ENCODE assay signal across 9 cellular contexts in the genomic region with DNA sequence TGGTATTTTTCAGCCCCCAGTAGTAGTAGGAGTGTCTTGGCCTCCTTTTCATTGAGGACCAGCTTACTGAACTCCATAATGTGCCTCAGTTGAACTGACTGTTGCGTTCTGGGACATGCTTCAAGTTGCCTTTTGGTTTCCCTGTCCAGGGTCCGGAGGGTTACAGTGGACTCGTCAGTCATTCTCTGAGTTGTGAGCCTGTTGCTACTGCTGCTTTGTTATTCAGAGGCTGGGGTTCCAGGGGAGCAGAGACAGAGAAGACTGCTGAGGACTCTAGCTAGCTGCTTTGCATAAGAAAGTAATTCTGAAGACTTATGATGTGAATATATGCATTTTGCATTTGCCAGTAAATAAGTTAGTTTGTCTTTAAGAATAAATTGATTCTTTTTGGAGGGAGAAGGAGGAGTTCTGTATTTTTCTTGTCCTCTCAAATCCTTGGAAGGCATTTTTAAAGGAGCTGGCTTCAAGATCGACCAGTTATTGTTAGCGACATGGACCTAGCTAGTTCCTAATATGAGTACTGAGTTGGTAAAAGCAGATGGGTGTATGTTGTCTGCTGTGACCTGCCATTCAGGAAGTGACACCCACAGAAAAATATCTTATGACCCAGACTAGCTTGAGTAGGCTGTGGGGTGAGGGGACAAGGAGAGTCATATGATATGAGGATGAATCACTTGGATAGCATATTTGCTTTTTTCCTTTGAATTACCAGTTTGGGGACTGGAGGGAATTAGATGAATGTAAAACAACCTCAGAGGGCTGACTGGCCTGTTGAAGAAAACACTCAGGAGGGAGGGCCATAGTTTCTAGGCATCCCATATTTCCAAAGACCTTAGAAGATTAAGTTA. TPM values are rescaled to one million over a fixed set of nuclear protein-coding genes. Genes with fewer than 3 reads are reported as not detected.
DNase-seq lines count a peak whose midpoint lies in the region; ATAC-seq and TF ChIP-seq lines count a peak whose summit lies in the region.
"Had no signal": no experiment of that assay in that cellular context is flagged by ENCODE, and none has a peak within 500 bp of the region (broad histone marks: within the 10 kb centered on the region; RNA-seq: fewer than 3 reads in every experiment).

No MANE protein-coding gene starts in this region.

- no peaks in the 10 kb centered on the region for H3K9me3 ChIP-seq in Peyer's patch
- H3K9me3 ChIP-seq: BLaER1 had no signal

- H3K9me3 Mint-ChIP-seq in stimulated activated memory B cell treated with anti-CD40 and anti-IgM and Interleukin-4, amounts not matched to agents 10 μg/mL and 1 μg/mL and 100 μg/mL, for 72 hours, result no peaks in the 10 kb centered on the region

- TF ChIP-seq POLR2A in Peyer's patch (IDR thresholded peaks at IDR 0.05), result no peak

- no peaks in the 10 kb centered on the region for H3K27me3 ChIP-seq in Peyer's patch
- no peaks in the 10 kb centered on the region for H3K27me3 ChIP-seq in brain microvascular endothelial cell (replicated peaks)
- H3K27me3 ChIP-seq: BLaER1 had no signal

- H3K27ac ChIP-seq in Peyer's patch, result peak overlapping the region; percentile 7 to 58 (median 43)
- peak overlapping the region; percentile 87 for H3K27ac ChIP-seq in brain microvascular endothelial cell
- H3K27ac ChIP-seq: BLaER1 had no signal

- ATAC-seq in HG02884 (IDR thresholded peaks at IDR 0.05; ENCODE audit: unreplicated experiment), result peak; percentile 97
- peak; percentile 99 for ATAC-seq in stimulated activated memory B cell treated with anti-CD40 and anti-IgM and Interleukin-4, amounts not matched to agents 10 μg/mL and 1 μg/mL and 100 μg/mL, for 72 hours

- in situ Hi-C loops in brain microvascular endothelial cell (cut with HindIII; ENCODE audit: low pct_ligation_motif_present, low sequenced_read_pairs), result no loop called here

- peaks cover 0 to 44% (median 0%) of the 10 kb centered on the region in 3 donors for H3K36me3 ChIP-seq in Peyer's patch
- H3K36me3 ChIP-seq in brain microvascular endothelial cell (replicated peaks), result peaks cover 46% of the 10 kb centered on the region

- no peak for TF ChIP-seq CTCF in Peyer's patch (IDR thresholded peaks at IDR 0.05)
- TF ChIP-seq CTCF in brain microvascular endothelial cell (IDR thresholded peaks at IDR 0.05; ENCODE audit: low read depth, low read length, missing control alignments), result no peak

- H3K4me3 Mint-ChIP-seq in stimulated activated memory B cell treated with anti-CD40 and anti-IgM and Interleukin-4, amounts not matched to agents 10 μg/mL and 1 μg/mL and 100 μg/mL, for 72 hours, result peak overlapping the region; percentile 61

- DNase-seq in SIG-M5 treated with dmso at 0.1 percent for 504 hours (lab: John Stamatoyannopoulos, UW; ENCODE audit: unreplicated experiment), result peak; percentile 32
- no peak for DNase-seq in SIG-M5 (lab: John Stamatoyannopoulos, UW)
- peak in 2 of 3 donors; percentile 28 to 57 for DNase-seq in Peyer's patch
- DNase-seq in brain microvascular endothelial cell, result peak; percentile 94
- peak; percentile 95 for DNase-seq in iris pigment epithelial cell (ENCODE audit: low read depth)
- DNase-seq in NCI-H510A treated with DMSO at 0.1 percent for 48 hours (lab: John Stamatoyannopoulos, UW), result no peak

- H3K36me3 Mint-ChIP-seq in stimulated activated memory B cell treated with anti-CD40 and anti-IgM and Interleukin-4, amounts not matched to agents 10 μg/mL and 1 μg/mL and 100 μg/mL, for 72 hours, result peaks cover 23% of the 10 kb centered on the region

- H3K27ac Mint-ChIP-seq in stimulated activated memory B cell treated with anti-CD40 and anti-IgM and Interleukin-4, amounts not matched to agents 10 μg/mL and 1 μg/mL and 100 μg/mL, for 72 hours, result peak overlapping the region; percentile 94

- peaks cover 0 to 5% (median 0%) of the 10 kb centered on the region in 4 donors for H3K4me1 ChIP-seq in Peyer's patch
- H3K4me1 ChIP-seq: BLaER1 had no signal

- no peaks in the 10 kb centered on the region for H3K27me3 Mint-ChIP-seq in stimulated activated memory B cell treated with anti-CD40 and anti-IgM and Interleukin-4, amounts not matched to agents 10 μg/mL and 1 μg/mL and 100 μg/mL, for 72 hours

- no peak overlapping the region for H3K4me3 ChIP-seq in Peyer's patch
- H3K4me3 ChIP-seq in brain microvascular endothelial cell (ENCODE audit: low read depth, low read length), result no peak overlapping the region
- H3K4me3 ChIP-seq: BLaER1 had no signal

- H3K4me1 Mint-ChIP-seq in stimulated activated memory B cell treated with anti-CD40 and anti-IgM and Interleukin-4, amounts not matched to agents 10 μg/mL and 1 μg/mL and 100 μg/mL, for 72 hours, result peaks cover 20% of the 10 kb centered on the region

RNA-seq across cellular contexts. Expression of a gene that starts 8.3 kb away (rescaled TPM):
- total RNA-seq in Peyer's patch, result 10 to 100 TPM; 11.6 to 23.5 (median 19.4) TPM

RNA-seq across cellular contexts. Expression of a gene that starts 15.5 kb away (rescaled TPM):
- 1 to 10 TPM in 1 of 4 donors, under 1 TPM in 2, not detected in 1; 0.35 to 1.4 (median 0.54) TPM for total RNA-seq in Peyer's patch

RNA-seq across cellular contexts. Expression of a gene that starts 38.3 kb away (rescaled TPM):
- total RNA-seq in Peyer's patch, result 10 to 100 TPM; 15.7 to 66.5 (median 47.4) TPM

RNA-seq across cellular contexts. Expression of a gene that starts 59.3 kb away (rescaled TPM):
- not detected for total RNA-seq in Peyer's patch

Comparison
In these comparisons a context has a peak if more than half of its experiments do, and no peak if none do; other contexts are left out.
1. DNase-seq: peak in SIG-M5 treated with dmso at 0.1 percent for 504 hours (single experiment), Peyer's patch (2 of 3), brain microvascular endothelial cell (single experiment) and iris pigment epithelial cell (single experiment); none in SIG-M5 (single experiment) and NCI-H510A treated with DMSO at 0.1 percent for 48 hours (single experiment).